ENCODE assay signal across 8 cellular contexts in genomic region chr12:41277019-41277770, GRCh38.
DNase-seq lines count a peak whose midpoint lies in the region; ATAC-seq, FAIRE-seq and TF ChIP-seq lines count a peak whose summit lies in the region.

No MANE protein-coding gene starts in this region.

- no peak overlapping the region for H3K27ac Mint-ChIP-seq in CD14-positive monocyte
- H3K27ac Mint-ChIP-seq in activated naive CD8-positive, alpha-beta T cell treated with anti-CD3 and anti-CD28 coated beads for 36 hours: no peak overlapping the region

- H3K4me1 ChIP-seq in SJCRH30 (no peaks in the 10 kb centered on the region), psoas muscle (no peaks in the 10 kb centered on the region)

- H3K36me3 ChIP-seq in SJCRH30 (no peaks in the 10 kb centered on the region), psoas muscle (ENCODE audit: insufficient read depth in 1 of 2, low read depth in 1 of 2) (no peaks in the 10 kb centered on the region)

- peaks cover 4% of the 10 kb centered on the region for H3K4me1 Mint-ChIP-seq in CD14-positive monocyte
- no peaks in the 10 kb centered on the region for H3K4me1 Mint-ChIP-seq in activated naive CD8-positive, alpha-beta T cell treated with anti-CD3 and anti-CD28 coated beads for 36 hours

- intact Hi-C loops in CD14-positive monocyte (cut with micrococcal nuclease): loop anchor here (2.0 to 10.0 kb wide), 3 partner anchors 748 to 1090 kb away; no protein-coding TSS in a partner anchor
- intact Hi-C loops in psoas muscle (cut with DNase I): loop anchor here in 1 of 2 donors (2.0 kb wide), 1 partner anchor 748 kb away; no protein-coding TSS in a partner anchor

- H3K9me3 Mint-ChIP-seq in CD14-positive monocyte: no peaks in the 10 kb centered on the region
- H3K9me3 Mint-ChIP-seq in activated naive CD8-positive, alpha-beta T cell treated with anti-CD3 and anti-CD28 coated beads for 36 hours: no peaks in the 10 kb centered on the region

- H3K9me3 ChIP-seq in SJCRH30 (replicated peaks) (no peaks in the 10 kb centered on the region), psoas muscle (no peaks in the 10 kb centered on the region)

- no peak for TF ChIP-seq POLR2A in GM12891 (IDR thresholded peaks at IDR 0.05; ENCODE audit: low read depth, low read length)

- no peak for ATAC-seq in psoas muscle

- no peak overlapping the region for H3K4me3 ChIP-seq in LNCaP clone FGC (ENCODE audit: low read depth, low read length)
- no peak overlapping the region for H3K4me3 ChIP-seq in SJCRH30
- no peak overlapping the region for H3K4me3 ChIP-seq in fibroblast of pulmonary artery (replicated peaks; ENCODE audit: low read depth, low read length)
- no peak overlapping the region for H3K4me3 ChIP-seq in psoas muscle

- H3K27me3 ChIP-seq in SJCRH30 (no peaks in the 10 kb centered on the region), psoas muscle (ENCODE audit: insufficient read depth in 3 of 3, low read length in 2 of 3) (no peaks in the 10 kb centered on the region)

- DNase-seq in CD14-positive monocyte (ENCODE audit: low spot score) (peak; percentile 45), GM12891 (ENCODE audit: insufficient read length, low spot score) (no peak), LNCaP clone FGC (ENCODE audit: low read depth) (peak; percentile 13), SJCRH30 (peak; percentile 35 to 69), fibroblast of pulmonary artery (ENCODE audit: low read depth) (peak; percentile 69), psoas muscle (no peak), NCI-H226 (no peak)
- no peak for DNase-seq in activated naive CD8-positive, alpha-beta T cell treated with anti-CD3 and anti-CD28 coated beads for 36 hours

- H3K27me3 Mint-ChIP-seq in CD14-positive monocyte (ENCODE audit: low read depth in 3 of 3): no peaks in the 10 kb centered on the region
- peaks cover 15% of the 10 kb centered on the region for H3K27me3 Mint-ChIP-seq in activated naive CD8-positive, alpha-beta T cell treated with anti-CD3 and anti-CD28 coated beads for 36 hours

- peak; percentile 73 for TF ChIP-seq CTCF in CD14-positive monocyte (IDR thresholded peaks at IDR 0.05)
- TF ChIP-seq CTCF in LNCaP clone FGC (IDR thresholded peaks at IDR 0.05; ENCODE audit: control insufficient read depth, extremely low read depth, insufficient read depth): peak; percentile 75
- peak; percentile 59 for TF ChIP-seq CTCF in fibroblast of pulmonary artery (IDR thresholded peaks at IDR 0.05; ENCODE audit: low read length, missing control alignments)
- peak; percentile 55 for TF ChIP-seq CTCF in psoas muscle (IDR thresholded peaks at IDR 0.05)

- H3K27ac ChIP-seq in SJCRH30 (no peak overlapping the region), psoas muscle (no peak overlapping the region)

- H3K36me3 Mint-ChIP-seq in CD14-positive monocyte: no peaks in the 10 kb centered on the region
- H3K36me3 Mint-ChIP-seq in activated naive CD8-positive, alpha-beta T cell treated with anti-CD3 and anti-CD28 coated beads for 36 hours: no peaks in the 10 kb centered on the region

- no peak overlapping the region for H3K4me3 Mint-ChIP-seq in CD14-positive monocyte
- no peak overlapping the region for H3K4me3 Mint-ChIP-seq in activated naive CD8-positive, alpha-beta T cell treated with anti-CD3 and anti-CD28 coated beads for 36 hours

- 26% methylated on average over 14 of the region's 14 CpGs for WGBS in psoas muscle, 3 donors

- FAIRE-seq in GM12891 (lab: Jason Lieb, UNC): peak; percentile 57

TF ChIP-seq in GM12891, 5 proteins besides CTCF, POLR2A, EP300 and RAD21:
- TF ChIP-seq POLR2AphosphoS5 (IDR thresholded peaks at IDR 0.05; ENCODE audit: low read depth, low read length) (no peak), SPI1 (IDR thresholded peaks at IDR 0.05; ENCODE audit: low read depth, low read length) (no peak), TAF1 (IDR thresholded peaks at IDR 0.05; ENCODE audit: low read depth, low read length) (no peak), PAX5 (IDR thresholded peaks at IDR 0.05; ENCODE audit: insufficient read depth, low read length, severe bottlenecking) (no peak), POU2F2 (IDR thresholded peaks at IDR 0.05; ENCODE audit: low read depth, low read length) (no peak)
TF ChIP-seq in GM12891: peak in this region for 0.

Comparison
In these comparisons a context has a peak if more than half of its experiments do, and no peak if none do; other contexts are left out.
1. DNase-seq: peak in CD14-positive monocyte (single experiment), LNCaP clone FGC (single experiment), SJCRH30 (2 of 2) and fibroblast of pulmonary artery (single experiment); none in GM12891 (single experiment), psoas muscle (0 of 2), activated naive CD8-positive, alpha-beta T cell treated with anti-CD3 and anti-CD28 coated beads for 36 hours (single experiment) and NCI-H226 (single experiment).
2. Peak in every context shown above with its lines, with median percentiles within 50 percentile points of each other: CTCF ChIP-seq.